ENCODE assay signal across 17 cellular contexts in genomic region chr6:71204741-71205140, GRCh38.
DNase-seq lines count a peak whose midpoint lies in the region; ATAC-seq lines count a peak whose summit lies in the region.
"Had no signal": no experiment of that assay in that cellular context is flagged by ENCODE, and none has a peak within 500 bp of the region (broad histone marks: within the 10 kb centered on the region; RNA-seq: fewer than 3 reads in every experiment).

No MANE protein-coding gene starts in this region.

- H3K4me1 Mint-ChIP-seq in T-helper 17 cell: no peaks in the 10 kb centered on the region
- H3K4me1 Mint-ChIP-seq: CD8-positive, alpha-beta memory T cell had no signal

- H3K4ac ChIP-seq in mesenchymal stem cell (ENCODE audit: low read depth in 1 of 2, low read length in 2 of 2) (no peak overlapping the region), trophoblast cell (ENCODE audit: low read depth, low read length) (peak overlapping the region; percentile 19)

- H3K4me1 ChIP-seq in mesenchymal stem cell (ENCODE audit: control insufficient read depth, insufficient read depth, low read depth, low read length): peaks cover 2% of the 10 kb centered on the region
- H3K4me1 ChIP-seq in trophoblast cell (ENCODE audit: control insufficient read depth in 1 of 2, insufficient read depth in 2 of 2, low read length in 2 of 2): peaks cover 0 to 1% of the 10 kb centered on the region in 2 experiments
- H3K4me1 ChIP-seq: A549 had no signal

- H2AK5ac ChIP-seq in mesenchymal stem cell (ENCODE audit: low read length, severe bottlenecking) (peak overlapping the region; percentile 93), trophoblast cell (ENCODE audit: low read length) (no peak overlapping the region)

- peaks cover 9% of the 10 kb centered on the region for H3K27me3 Mint-ChIP-seq in T-helper 17 cell

- no peak overlapping the region for H3K23ac ChIP-seq in mesenchymal stem cell (ENCODE audit: low read length in 2 of 2)
- H3K23ac ChIP-seq in trophoblast cell (ENCODE audit: low read length): no peak overlapping the region

- no peaks in the 10 kb centered on the region for H3K36me3 Mint-ChIP-seq in T-helper 17 cell (ENCODE audit: low read depth)
- H3K36me3 Mint-ChIP-seq: CD8-positive, alpha-beta memory T cell had no signal

- H3K9me3 ChIP-seq in mesenchymal stem cell (ENCODE audit: control insufficient read depth, low read length): no peaks in the 10 kb centered on the region
- H3K9me3 ChIP-seq in trophoblast cell (ENCODE audit: insufficient read depth, low read depth, low read length): no peaks in the 10 kb centered on the region
- no peaks in the 10 kb centered on the region for H3K9me3 ChIP-seq in T-helper 17 cell (ENCODE audit: control insufficient read depth, low read length, poor library complexity, severe bottlenecking)
- H3K9me3 ChIP-seq: A549 had no signal

- H2BK12ac ChIP-seq in mesenchymal stem cell (ENCODE audit: low read length in 2 of 2): no peak overlapping the region
- peak overlapping the region; percentile 81 for H2BK12ac ChIP-seq in trophoblast cell (ENCODE audit: low read length)

- H3K4me3 Mint-ChIP-seq in T-helper 17 cell: no peak overlapping the region
- H3K4me3 Mint-ChIP-seq: CD8-positive, alpha-beta memory T cell had no signal

- H3K27ac Mint-ChIP-seq in T-helper 17 cell: no peak overlapping the region
- H3K27ac Mint-ChIP-seq: CD8-positive, alpha-beta memory T cell had no signal

- no peak overlapping the region for H2BK15ac ChIP-seq in mesenchymal stem cell (ENCODE audit: low read depth, poor library complexity, severe bottlenecking)

- H3K4me3 ChIP-seq in mesenchymal stem cell (ENCODE audit: insufficient read depth in 1 of 2, low read depth in 1 of 2, low read length in 2 of 2): no peak overlapping the region
- no peak overlapping the region for H3K4me3 ChIP-seq in trophoblast cell (ENCODE audit: low read depth, low read length)
- H3K4me3 ChIP-seq: A549 had no signal

- H2AFZ ChIP-seq in mesenchymal stem cell (ENCODE audit: low read depth, low read length) (no peak overlapping the region), trophoblast cell (ENCODE audit: insufficient read depth, low read length, poor library complexity) (no peak overlapping the region)

- H3K79me1 ChIP-seq in mesenchymal stem cell (replicated peaks; ENCODE audit: low read length, poor library complexity, severe bottlenecking): no peaks in the 10 kb centered on the region
- peaks cover 4% of the 10 kb centered on the region for H3K79me1 ChIP-seq in trophoblast cell (ENCODE audit: low read length)

- no peaks in the 10 kb centered on the region for H3K79me2 ChIP-seq in trophoblast cell (ENCODE audit: control insufficient read depth, insufficient read depth, low read length, poor library complexity)

- H3K36me3 ChIP-seq in mesenchymal stem cell (ENCODE audit: control insufficient read depth in 1 of 2, insufficient read depth in 2 of 2, low read depth in 1 of 2, low read length in 2 of 2): no peaks in the 10 kb centered on the region
- H3K36me3 ChIP-seq in trophoblast cell (ENCODE audit: control insufficient read depth in 1 of 2, insufficient read depth in 2 of 2, low read length in 2 of 2): no peaks in the 10 kb centered on the region

- 95% methylated on average over 6 of the region's 6 CpGs for WGBS in mesenchymal stem cell
- no CpG with 5 or more reads among the region's 6 CpGs for WGBS in trophoblast cell (ENCODE audit: extremely low coverage, insufficient coverage, insufficient read length)

- no peak overlapping the region for H3K18ac ChIP-seq in mesenchymal stem cell (ENCODE audit: low read depth in 1 of 2, low read length in 2 of 2)
- no peak overlapping the region for H3K18ac ChIP-seq in trophoblast cell (ENCODE audit: low read length)

- H3K4me2 ChIP-seq in mesenchymal stem cell (ENCODE audit: low read length, poor library complexity, severe bottlenecking) (no peak overlapping the region), trophoblast cell (ENCODE audit: low read length) (no peak overlapping the region)
- H3K4me2 ChIP-seq: A549 had no signal

- no peak overlapping the region for H3K14ac ChIP-seq in mesenchymal stem cell (ENCODE audit: low read length in 2 of 2)
- no peak overlapping the region for H3K14ac ChIP-seq in trophoblast cell (ENCODE audit: low read length)

- H2BK120ac ChIP-seq in mesenchymal stem cell (ENCODE audit: low read depth, low read length) (no peak overlapping the region), trophoblast cell (ENCODE audit: insufficient read depth, low read length, poor library complexity) (peak overlapping the region; percentile 64)

- H3K9ac ChIP-seq in mesenchymal stem cell (ENCODE audit: low read length) (no peak overlapping the region), trophoblast cell (ENCODE audit: low read length) (no peak overlapping the region)

- H3K27me3 ChIP-seq in mesenchymal stem cell (ENCODE audit: control insufficient read depth in 1 of 2, insufficient read depth in 1 of 2, low read length in 2 of 2) (no peaks in the 10 kb centered on the region), trophoblast cell (ENCODE audit: insufficient read depth, low read length) (no peaks in the 10 kb centered on the region)

- no peak overlapping the region for H4K12ac ChIP-seq in trophoblast cell (ENCODE audit: low read depth, low read length)

- DNase-seq in COLO829 (ENCODE audit: low spot score): peak; percentile 51
- DNase-seq in RPMI7951 (ENCODE audit: low read depth): peak; percentile 30
- no peak for DNase-seq in mesenchymal stem cell
- DNase-seq in trophoblast cell: no peak
- no peak for DNase-seq in T-helper 17 cell
- DNase-seq in DMS 273 treated with DMSO at 0.1 percent for 48 hours (lab: John Stamatoyannopoulos, UW): no peak
- no peak for DNase-seq in DMS153 treated with DMSO at 0.1 percent for 48 hours (lab: John Stamatoyannopoulos, UW; ENCODE audit: unreplicated experiment)
- DNase-seq: C1 segment of cervical spinal cord; CD8-positive, alpha-beta memory T cell; DMS79 treated with DMSO at 0.1 percent for 48 hours; MM.1S; NCI-H1092; NCI-H2081 treated with DMSO at 0.1 percent for 48 hours; NCI-H510A treated with DMSO at 0.1 percent for 48 hours; NCI-H774; Right ventricle myocardium superior had no signal

- H4K91ac ChIP-seq in mesenchymal stem cell (ENCODE audit: low read length) (peak overlapping the region; percentile 71), trophoblast cell (ENCODE audit: low read depth, low read length) (peak overlapping the region; percentile 26)

- no peak overlapping the region for H4K8ac ChIP-seq in mesenchymal stem cell (ENCODE audit: low read length)
- peak overlapping the region; percentile 42 for H4K8ac ChIP-seq in trophoblast cell (ENCODE audit: low read depth, low read length)

- ATAC-seq in T-helper 17 cell: no peak
- ATAC-seq: A549 had no signal

- H2BK5ac ChIP-seq in mesenchymal stem cell (ENCODE audit: low read depth, low read length, poor library complexity, severe bottlenecking): no peak overlapping the region
- H2BK5ac ChIP-seq in trophoblast cell (ENCODE audit: low read depth, low read length, poor library complexity): no peak overlapping the region

- H3K27ac ChIP-seq in mesenchymal stem cell (ENCODE audit: low read length, poor library complexity, severe bottlenecking) (peak overlapping the region; percentile 33), trophoblast cell (ENCODE audit: low read depth, low read length) (peak overlapping the region; percentile 73)
- H3K27ac ChIP-seq: A549 had no signal

Comparison
In these comparisons a context has a peak if more than half of its experiments do, and no peak if none do; other contexts are left out.
1. DNase-seq: peak in COLO829 (single experiment) and RPMI7951 (single experiment); none in mesenchymal stem cell (single experiment), trophoblast cell (0 of 2), T-helper 17 cell (0 of 3), DMS 273 treated with DMSO at 0.1 percent for 48 hours (single experiment) and DMS153 treated with DMSO at 0.1 percent for 48 hours (single experiment).